In genomic region chr11:73203790-73204189, GRCh38 we compare ENCODE assay signal across 1 cellular context.
A peak's percentile ranks its signal among the peaks of the same experiment; 100 is the strongest.
TF ChIP-seq lines count a peak whose summit lies in the region.

No MANE protein-coding gene starts in this region.

TF ChIP-seq in HEK293, 187 proteins besides CTCF, POLR2A, EP300 and RAD21 (continued from another document):
- TF ChIP-seq REST (tag by site-specific recombination; IDR thresholded peaks at IDR 0.05) (peak; percentile 78), GLIS2 (tag by site-specific recombination; IDR thresholded peaks at IDR 0.05) (no peak), ZNF580 (tag by site-specific recombination; IDR thresholded peaks at IDR 0.05) (no peak), HOXC10 (CRISPR knock-in tag; IDR thresholded peaks at IDR 0.05) (no peak), GFI1B (tag by site-specific recombination; IDR thresholded peaks at IDR 0.05) (no peak)
